ENCODE assay signal across 13 cellular contexts in genomic region chr10:21531164-21531563, GRCh38. TPM values are rescaled to one million over a fixed set of nuclear protein-coding genes. Genes with fewer than 3 reads are reported as not detected.
DNase-seq lines count a peak whose midpoint lies in the region; ATAC-seq and TF ChIP-seq lines count a peak whose summit lies in the region.
"Had no signal": no experiment of that assay in that cellular context is flagged by ENCODE, and none has a peak within 500 bp of the region (broad histone marks: within the 10 kb centered on the region; RNA-seq: fewer than 3 reads in every experiment).

No MANE protein-coding gene starts in this region.

- H3K9me2 ChIP-seq in DOHH2 (replicated peaks; ENCODE audit: control insufficient read depth, low read length), result no peaks in the 10 kb centered on the region

- H3K4me1 ChIP-seq in DOHH2 (ENCODE audit: control insufficient read depth, low read length) (peaks cover 67% of the 10 kb centered on the region), aorta (ENCODE audit: control insufficient read depth in 1 of 2, insufficient read depth in 2 of 2, low read length in 2 of 2) (no peaks in the 10 kb centered on the region)

- no peak for TF ChIP-seq CTCF in DOHH2 (IDR thresholded peaks at IDR 0.05; ENCODE audit: low read depth, low read length, poor library complexity, severe bottlenecking)

- ATAC-seq in aorta (ENCODE audit: low FRiP score) (no peak), GM19324 (IDR thresholded peaks at IDR 0.05; ENCODE audit: low FRiP score, unreplicated experiment) (no peak)

- in situ Hi-C loops in KBM-7 (cut with MboI; ENCODE audit: low pct_unique_long_range_greater_than_20kb, low sequenced_read_pairs), result no loop called here

- no peaks in the 10 kb centered on the region for H3K27me3 ChIP-seq in DOHH2 (ENCODE audit: control insufficient read depth, low read length)
- no peaks in the 10 kb centered on the region for H3K27me3 ChIP-seq in aorta (ENCODE audit: control insufficient read depth in 1 of 2, insufficient read depth in 2 of 2, low read length in 1 of 2)

- H3K4me2 ChIP-seq in DOHH2 (ENCODE audit: low read length), result peak overlapping the region; percentile 24

- H4K20me1 ChIP-seq in DOHH2 (ENCODE audit: control insufficient read depth, insufficient read depth, low read depth, low read length), result peaks cover 5% of the 10 kb centered on the region; the same call in 1 of the 2 replicates

- H3F3A ChIP-seq in DOHH2 (ENCODE audit: control insufficient read depth, insufficient read depth), result peaks cover 46% of the 10 kb centered on the region

- H3K4me3 ChIP-seq in DOHH2 (ENCODE audit: low read length), result no peak overlapping the region
- H3K4me3 ChIP-seq in aorta (ENCODE audit: low read length in 2 of 2), result no peak overlapping the region

- H3K27ac ChIP-seq in DOHH2 (ENCODE audit: low read depth, low read length) (no peak overlapping the region), aorta (ENCODE audit: low read depth in 1 of 2, low read length in 2 of 2) (no peak overlapping the region)

- DNase-seq in KBM-7 (peak; percentile 37), astrocyte of the hippocampus (ENCODE audit: low read depth, low spot score) (peak; percentile 39), myocyte (ENCODE audit: low read depth) (peak; percentile 65), COR-L47 (lab: John Stamatoyannopoulos, UW) (no peak), aorta (no peak)
- DNase-seq in activated CD4-positive, alpha-beta T cell treated with anti-CD3 and anti-CD28 coated beads, Interleukin-2, amount 50 U/mL, for 48 hours, result no peak
- DNase-seq: activated CD4-positive, alpha-beta T cell treated with anti-CD3 and anti-CD28 coated beads, Interleukin-2, amount 50 U/mL, for 1 hour; activated naive CD4-positive, alpha-beta T cell treated with anti-CD3 and anti-CD28 coated beads for 36 hours; NCI-H2081 treated with DMSO at 0.1 percent for 48 hours; SHP77 treated with DMSO at 0.1 percent for 48 hours; small intestine had no signal

- no peaks in the 10 kb centered on the region for H3K9me3 ChIP-seq in DOHH2 (ENCODE audit: control insufficient read depth, insufficient read depth, low read length)
- no peaks in the 10 kb centered on the region for H3K9me3 ChIP-seq in aorta (ENCODE audit: control insufficient read depth, low read length)

- peaks cover 17% of the 10 kb centered on the region for H3K79me2 ChIP-seq in DOHH2 (ENCODE audit: control insufficient read depth, low read length)

- WGBS in aorta, 2 donors, result 85 to 90% methylated on average over 1 of the region's 1 CpG

- intact Hi-C loops in aorta (cut with DNase I), result no loop called here

- H3K36me3 ChIP-seq in DOHH2 (ENCODE audit: control insufficient read depth, low read length) (peaks cover 11% of the 10 kb centered on the region), aorta (ENCODE audit: control insufficient read depth in 1 of 2, insufficient read depth in 2 of 2, low read length in 1 of 2) (no peaks in the 10 kb centered on the region)

RNA-seq across cellular contexts. Expression of gene MLLT10, which starts 2.9 kb away (rescaled TPM):
- total RNA-seq in myocyte (15.5 and 20.4 TPM in 2 replicates), aorta (10 to 100 TPM; 35.5 to 75.3 TPM)
- 13.4 TPM for polyA plus RNA-seq in myocyte (2012)
- 10 to 100 TPM in 1 of 2 donors, 1 to 10 TPM in 1; 8.4 to 17.1 TPM for polyA plus RNA-seq in aorta

RNA-seq across cellular contexts. Expression of gene SKIDA1, which starts 5.7 kb away (rescaled TPM):
- 0.26 and 0.37 TPM in 2 replicates for total RNA-seq in myocyte
- 0.16 TPM for polyA plus RNA-seq in myocyte (2012)
- total RNA-seq in aorta, result 1 to 10 TPM; 1.2 to 1.4 TPM
- polyA plus RNA-seq in aorta, result under 1 TPM; 0.15 to 0.75 TPM

Comparison
In these comparisons a context has a peak if more than half of its experiments do, and no peak if none do; other contexts are left out.
1. DNase-seq: peak in KBM-7 (single experiment), astrocyte of the hippocampus (single experiment) and myocyte (single experiment); none in COR-L47 (single experiment), aorta (0 of 2) and activated CD4-positive, alpha-beta T cell treated with anti-CD3 and anti-CD28 coated beads, Interleukin-2, amount 50 U/mL, for 48 hours (0 of 2).